Comparison of ENCODE assay signal across 9 cellular contexts in the genomic region with DNA sequence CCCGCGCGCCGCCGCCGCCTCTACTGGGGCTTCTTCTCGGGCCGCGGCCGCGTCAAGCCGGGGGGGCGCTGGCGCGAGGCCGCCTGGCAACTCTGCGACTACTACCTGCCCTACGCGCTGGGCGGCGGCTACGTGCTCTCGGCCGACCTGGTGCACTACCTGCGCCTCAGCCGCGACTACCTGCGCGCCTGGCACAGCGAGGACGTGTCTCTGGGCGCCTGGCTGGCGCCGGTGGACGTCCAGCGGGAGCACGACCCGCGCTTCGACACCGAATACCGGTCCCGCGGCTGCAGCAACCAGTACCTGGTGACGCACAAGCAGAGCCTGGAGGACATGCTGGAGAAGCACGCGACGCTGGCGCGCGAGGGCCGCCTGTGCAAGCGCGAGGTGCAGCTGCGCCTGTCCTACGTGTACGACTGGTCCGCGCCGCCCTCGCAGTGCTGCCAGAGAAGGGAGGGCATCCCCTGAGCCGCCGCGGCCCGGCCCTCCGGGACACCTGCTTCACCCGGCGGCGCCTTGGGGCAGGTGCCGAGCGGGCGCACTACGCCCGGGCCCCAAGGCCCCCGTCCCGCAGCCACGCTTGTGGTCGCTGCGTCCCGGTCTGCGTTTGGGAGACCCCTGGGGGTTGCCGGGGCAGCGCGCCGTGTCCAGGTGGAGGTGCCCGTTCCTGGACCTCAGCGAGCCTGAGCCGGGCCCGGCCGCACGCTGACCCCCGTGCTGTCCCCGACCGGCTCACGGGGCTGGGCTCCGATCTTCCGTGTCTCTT. TPM values are rescaled to one million over a fixed set of nuclear protein-coding genes. Genes with fewer than 3 reads are reported as not detected.
DNase-seq lines count a peak whose midpoint lies in the region; ATAC-seq and TF ChIP-seq lines count a peak whose summit lies in the region.
"Had no signal": no experiment of that assay in that cellular context is flagged by ENCODE, and none has a peak within 500 bp of the region (broad histone marks: within the 10 kb centered on the region; RNA-seq: fewer than 3 reads in every experiment).

No MANE protein-coding gene starts in this region.

- H3K9me3 ChIP-seq in T-helper 17 cell (ENCODE audit: control insufficient read depth, low read length, poor library complexity, severe bottlenecking) (no peaks in the 10 kb centered on the region), iPS-15b (ENCODE audit: control insufficient read depth, insufficient read depth, low read length) (no peaks in the 10 kb centered on the region)

- peak overlapping the region; percentile 88 for H3K4me3 Mint-ChIP-seq in T-helper 17 cell
- H3K4me3 Mint-ChIP-seq in stimulated activated effector memory CD8-positive, alpha-beta T cell treated with anti-CD3 and anti-CD28 coated beads, Interleukin-12 subunit alpha, Interleukin-12 subunit beta, amount 100 ng/mL, for 72 hours: peak overlapping the region; percentile 61

- no peaks in the 10 kb centered on the region for H3K4me1 ChIP-seq in iPS-15b (ENCODE audit: control insufficient read depth, insufficient read depth, low read length)

- H3K36me3 ChIP-seq in iPS-15b (ENCODE audit: control insufficient read depth, insufficient read depth, low read length): peaks cover 10% of the 10 kb centered on the region

- no peaks in the 10 kb centered on the region for H3K27me3 ChIP-seq in iPS-15b (ENCODE audit: control insufficient read depth, insufficient read depth, low read length)

- peaks cover 25% of the 10 kb centered on the region for H3K4me1 Mint-ChIP-seq in T-helper 17 cell
- peaks cover 35% of the 10 kb centered on the region for H3K4me1 Mint-ChIP-seq in stimulated activated effector memory CD8-positive, alpha-beta T cell treated with anti-CD3 and anti-CD28 coated beads, Interleukin-12 subunit alpha, Interleukin-12 subunit beta, amount 100 ng/mL, for 72 hours

- TF ChIP-seq CTCF in foreskin fibroblast (IDR thresholded peaks at IDR 0.05; ENCODE audit: low read depth, low read length): no peak

- peak overlapping the region; percentile 79 for H3K27ac Mint-ChIP-seq in T-helper 17 cell
- peak overlapping the region; percentile 74 for H3K27ac Mint-ChIP-seq in stimulated activated effector memory CD8-positive, alpha-beta T cell treated with anti-CD3 and anti-CD28 coated beads, Interleukin-12 subunit alpha, Interleukin-12 subunit beta, amount 100 ng/mL, for 72 hours

- H3K36me3 Mint-ChIP-seq in T-helper 17 cell (ENCODE audit: low read depth): peaks cover 2% of the 10 kb centered on the region
- H3K36me3 Mint-ChIP-seq in stimulated activated effector memory CD8-positive, alpha-beta T cell treated with anti-CD3 and anti-CD28 coated beads, Interleukin-12 subunit alpha, Interleukin-12 subunit beta, amount 100 ng/mL, for 72 hours: peaks cover 57% of the 10 kb centered on the region

- H3K4me3 ChIP-seq in iPS-15b (ENCODE audit: low read depth, low read length) (peak overlapping the region; percentile 37), foreskin fibroblast (ENCODE audit: low read depth in 1 of 2, low read length in 2 of 2) (no peak overlapping the region)

- no peaks in the 10 kb centered on the region for H3K9me3 Mint-ChIP-seq in stimulated activated effector memory CD8-positive, alpha-beta T cell treated with anti-CD3 and anti-CD28 coated beads, Interleukin-12 subunit alpha, Interleukin-12 subunit beta, amount 100 ng/mL, for 72 hours

- no peak overlapping the region for H3K9ac ChIP-seq in iPS-15b (ENCODE audit: low read depth, low read length)

- DNase-seq in NCI-H1417 (lab: John Stamatoyannopoulos, UW) (peak in 2 of 3 experiments; percentile 46 to 68), NCI-H1417 treated with DMSO at 0.1 percent for 48 hours (lab: John Stamatoyannopoulos, UW) (no peak), T-helper 17 cell (no peak), foreskin fibroblast (no peak), NCI-H2107 (lab: John Stamatoyannopoulos, UW) (no peak)
- DNase-seq in stimulated activated effector memory CD8-positive, alpha-beta T cell treated with anti-CD3 and anti-CD28 coated beads, Interleukin-12 subunit alpha, Interleukin-12 subunit beta, amount 100 ng/mL, for 72 hours (ENCODE audit: low spot score in 2 of 2): no peak
- DNase-seq in stimulated activated CD8-positive, alpha-beta memory T cell treated with anti-CD3 and anti-CD28 coated beads, Interleukin-4, amount 100 ng/mL, for 48 hours: no peak

- no peaks in the 10 kb centered on the region for H3K27me3 Mint-ChIP-seq in T-helper 17 cell

- ATAC-seq in T-helper 17 cell: no peak
- ATAC-seq in stimulated activated effector memory CD8-positive, alpha-beta T cell treated with anti-CD3 and anti-CD28 coated beads, Interleukin-12 subunit alpha, Interleukin-12 subunit beta, amount 100 ng/mL, for 72 hours: no peak

RNA-seq across cellular contexts. Expression of gene B3GALT6, which starts 0.9 kb away (rescaled TPM):
- 1 to 10 TPM; 8.4 to 9.4 TPM for total RNA-seq in T-helper 17 cell

RNA-seq across cellular contexts. Expression of gene SDF4, which starts 1.2 kb away (rescaled TPM):
- total RNA-seq in T-helper 17 cell: 100 to 1,000 TPM; 129 to 146 TPM

RNA-seq across cellular contexts. Expression of gene C1QTNF12, which starts 13.5 kb away (rescaled TPM):
- 1 to 10 TPM in 1 of 2 donors, under 1 TPM in 1; 0.91 to 2.0 TPM for total RNA-seq in T-helper 17 cell
- total RNA-seq: RPMI7951 had no signal

RNA-seq across cellular contexts. Expression of gene TNFRSF4, which starts 19.0 kb away (rescaled TPM):
- 100 to 1,000 TPM in 1 of 2 donors, 10 to 100 TPM in 1; 94.7 to 127 TPM for total RNA-seq in T-helper 17 cell
- total RNA-seq: RPMI7951 had no signal

RNA-seq across cellular contexts. Expression of gene TNFRSF18, which starts 26.6 kb away (rescaled TPM):
- total RNA-seq in T-helper 17 cell: 10 to 100 TPM; 47.9 to 80.4 TPM
- total RNA-seq: RPMI7951 had no signal

Comparison
In these comparisons a context has a peak if more than half of its experiments do, and no peak if none do; other contexts are left out.
1. DNase-seq: peak in NCI-H1417 (2 of 3); none in NCI-H1417 treated with DMSO at 0.1 percent for 48 hours (single experiment), T-helper 17 cell (0 of 3), stimulated activated effector memory CD8-positive, alpha-beta T cell treated with anti-CD3 and anti-CD28 coated beads, Interleukin-12 subunit alpha, Interleukin-12 subunit beta, amount 100 ng/mL, for 72 hours (0 of 2), foreskin fibroblast (0 of 2), NCI-H2107 (single experiment) and stimulated activated CD8-positive, alpha-beta memory T cell treated with anti-CD3 and anti-CD28 coated beads, Interleukin-4, amount 100 ng/mL, for 48 hours (single experiment).